Comparison of ENCODE assay signal across 1 cellular context in the genomic region with DNA sequence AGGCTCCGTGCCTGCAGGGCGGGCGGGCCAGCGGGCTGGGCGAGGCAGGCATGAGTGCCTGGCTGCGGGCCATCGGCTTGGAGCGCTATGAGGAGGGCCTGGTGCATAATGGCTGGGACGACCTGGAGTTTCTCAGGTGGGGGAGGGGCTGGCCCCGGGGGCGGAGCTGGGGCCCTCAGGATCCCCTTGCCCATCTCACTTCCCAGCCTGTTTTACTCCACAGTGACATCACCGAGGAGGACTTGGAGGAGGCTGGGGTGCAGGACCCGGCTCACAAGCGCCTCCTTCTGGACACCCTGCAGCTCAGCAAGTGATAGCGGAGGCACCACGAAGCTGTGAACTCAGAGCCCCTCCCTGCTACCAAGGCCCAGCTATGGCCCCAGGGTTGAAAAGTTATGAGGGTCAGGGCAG.
TF ChIP-seq lines count a peak whose summit lies in the region.

No MANE protein-coding gene starts in this region.

TF ChIP-seq in IMR-90, 13 proteins besides CTCF, POLR2A, EP300 and RAD21 (continued from another document):
- TF ChIP-seq MAZ (IDR thresholded peaks at IDR 0.05; ENCODE audit: borderline replicate concordance, low read depth, low read length) (peak; percentile 57; the same call in 1 of the 2 replicates), SMC3 (IDR thresholded peaks at IDR 0.05; ENCODE audit: low read depth, low read length) (peak; percentile 76), MAFK (IDR thresholded peaks at IDR 0.05; ENCODE audit: low read depth, low read length) (no peak)
